30 cellular contexts compared by ENCODE assay signal in the genomic region with DNA sequence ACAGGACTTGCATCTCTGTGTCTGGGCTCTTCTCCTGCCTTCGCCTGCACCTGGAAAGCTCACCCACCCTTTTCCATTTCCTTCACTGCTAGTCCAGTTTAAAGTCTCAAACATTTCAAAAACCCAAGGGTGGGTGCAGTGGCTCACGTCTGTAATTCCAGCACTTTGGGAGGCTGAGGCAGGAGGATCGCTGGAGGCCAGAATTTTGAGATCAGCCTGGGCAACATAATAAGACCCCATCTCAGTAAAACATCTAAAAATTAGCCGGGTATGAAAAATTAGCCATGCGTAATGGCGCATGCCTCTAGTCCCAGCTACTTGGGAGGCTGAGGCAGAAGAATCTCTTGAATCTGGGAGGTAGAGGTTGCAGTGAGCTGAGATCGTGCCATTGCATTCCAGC.
"Had no signal": no experiment of that assay in that cellular context is flagged by ENCODE, and none has a peak within 500 bp of the region (broad histone marks: within the 10 kb centered on the region; RNA-seq: fewer than 3 reads in every experiment).

No MANE protein-coding gene starts in this region.

- DNase-seq: activated CD4-positive, alpha-beta memory T cell treated with anti-CD3 and anti-CD28 coated beads for 36 hours; activated CD4-positive, alpha-beta T cell treated with anti-CD3 and anti-CD28 coated beads for 36 hours; activated CD4-positive, alpha-beta T cell treated with anti-CD3 and anti-CD28 coated beads, Interleukin-2, amount 10 ng/mL, durations not matched to agents 24 days and 14 days; activated CD4-positive, CD25-positive, alpha-beta regulatory T cell; activated CD4-positive, CD25-positive, alpha-beta regulatory T cell treated with anti-CD3 and anti-CD28 coated beads, Interleukin-2, amount 50 U/mL, for 72 hours; activated CD8-positive, alpha-beta memory T cell treated with anti-CD3 and anti-CD28 coated beads, Interleukin-2, amount 10 ng/mL, durations not matched to agents 7 days and 5 days; activated CD8-positive, alpha-beta memory T cell treated with anti-CD3 and anti-CD28 coated beads, Interleukin-2, amount 50 U/mL, for 4 hours; activated CD8-positive, alpha-beta T cell treated with anti-CD3 and anti-CD28 coated beads, Interleukin-2, amount 10 ng/mL, durations not matched to agents 7 days and 5 days; activated effector memory CD4-positive, alpha-beta T cell treated with anti-CD3 and anti-CD28 coated beads, Interleukin-2, amount 50 U/mL, for 16 hours; activated naive CD4-positive, alpha-beta T cell treated with anti-CD3 and anti-CD28 coated beads for 36 hours; activated naive CD8-positive, alpha-beta T cell treated with anti-CD3 and anti-CD28 coated beads for 36 hours; activated naive CD8-positive, alpha-beta T cell treated with anti-CD3 and anti-CD28 coated beads, Interleukin-2, amount 50 U/mL, for 24 hours; activated T-cell treated with anti-CD3 and anti-CD28 coated beads, Interleukin-2, amount 50 U/mL, for 1 hour; activated T-cell treated with anti-CD3 and anti-CD28 coated beads, Interleukin-2, amount 50 U/mL, for 48 hours; adrenal gland; amygdala; aorta; body of pancreas; caudate nucleus; effector CD8-positive, alpha-beta T cell; foreskin fibroblast; head of caudate nucleus; T-helper 17 cell; T1000; WERI-Rb-1 had no signal

- H3K27ac Mint-ChIP-seq: activated CD4-positive, alpha-beta memory T cell treated with anti-CD3 and anti-CD28 coated beads for 36 hours; activated CD4-positive, alpha-beta T cell treated with anti-CD3 and anti-CD28 coated beads for 36 hours; activated CD4-positive, alpha-beta T cell treated with anti-CD3 and anti-CD28 coated beads, Interleukin-2, amount 10 ng/mL, durations not matched to agents 24 days and 14 days; activated CD8-positive, alpha-beta memory T cell treated with anti-CD3 and anti-CD28 coated beads, Interleukin-2, amount 10 ng/mL, durations not matched to agents 7 days and 5 days; activated CD8-positive, alpha-beta T cell treated with anti-CD3 and anti-CD28 coated beads, Interleukin-2, amount 10 ng/mL, durations not matched to agents 7 days and 5 days; activated naive CD4-positive, alpha-beta T cell treated with anti-CD3 and anti-CD28 coated beads for 36 hours; activated naive CD4-positive, alpha-beta T cell treated with anti-CD3 and anti-CD28 coated beads, Interleukin-2, amount 50 U/mL, for 24 hours; activated naive CD8-positive, alpha-beta T cell treated with anti-CD3 and anti-CD28 coated beads for 36 hours; activated naive CD8-positive, alpha-beta T cell treated with anti-CD3 and anti-CD28 coated beads, Interleukin-2, amount 50 U/mL, for 24 hours; activated T-helper 1 cell treated with anti-CD3 and anti-CD28 coated beads, Interleukin-12 subunit alpha, Interleukin-12 subunit beta, Interleukin-2, Interleukin-4 antibody, amounts not matched to agents 30 ng/mL and 10 ng/mL and 1 ng/mL, durations not matched to agents 14 hours and 24 hours and 36 hours; activated T-helper 2 cell treated with anti-CD3 and anti-CD28 coated beads, Interferon-gamma antibody, Interleukin-2, Interleukin-4, amounts not matched to agents 10 μg/mL and 5 μg/mL and 100 μg/mL, durations not matched to agents 14 hours and 24 hours and 36 hours; T-helper 17 cell; T-helper 2 cell treated with Interferon-gamma antibody and Interleukin-4, amounts not matched to agents 5 μg/mL and 100 μg/mL, for 36 hours had no signal

- H3K9me3 Mint-ChIP-seq: activated CD4-positive, alpha-beta memory T cell treated with anti-CD3 and anti-CD28 coated beads for 36 hours; activated CD4-positive, alpha-beta T cell treated with anti-CD3 and anti-CD28 coated beads, Interleukin-2, amount 10 ng/mL, durations not matched to agents 24 days and 14 days; activated naive CD4-positive, alpha-beta T cell treated with anti-CD3 and anti-CD28 coated beads for 36 hours; activated naive CD4-positive, alpha-beta T cell treated with anti-CD3 and anti-CD28 coated beads, Interleukin-2, amount 50 U/mL, for 24 hours; activated naive CD8-positive, alpha-beta T cell treated with anti-CD3 and anti-CD28 coated beads for 36 hours; activated naive CD8-positive, alpha-beta T cell treated with anti-CD3 and anti-CD28 coated beads, Interleukin-2, amount 50 U/mL, for 24 hours; activated T-helper 1 cell treated with anti-CD3 and anti-CD28 coated beads, Interleukin-12 subunit alpha, Interleukin-12 subunit beta, Interleukin-2, Interleukin-4 antibody, amounts not matched to agents 30 ng/mL and 10 ng/mL and 1 ng/mL, durations not matched to agents 14 hours and 24 hours and 36 hours; activated T-helper 2 cell treated with anti-CD3 and anti-CD28 coated beads, Interferon-gamma antibody, Interleukin-2, Interleukin-4, amounts not matched to agents 10 μg/mL and 5 μg/mL and 100 μg/mL, durations not matched to agents 14 hours and 24 hours and 36 hours; T-helper 2 cell treated with Interferon-gamma antibody and Interleukin-4, amounts not matched to agents 5 μg/mL and 100 μg/mL, for 36 hours had no signal

- H3K4me1 ChIP-seq: adrenal gland, body of pancreas had no signal

- H3K4me3 Mint-ChIP-seq: activated CD4-positive, alpha-beta memory T cell treated with anti-CD3 and anti-CD28 coated beads for 36 hours; activated CD4-positive, alpha-beta T cell treated with anti-CD3 and anti-CD28 coated beads for 36 hours; activated CD4-positive, alpha-beta T cell treated with anti-CD3 and anti-CD28 coated beads, Interleukin-2, amount 10 ng/mL, durations not matched to agents 24 days and 14 days; activated CD8-positive, alpha-beta memory T cell treated with anti-CD3 and anti-CD28 coated beads, Interleukin-2, amount 10 ng/mL, durations not matched to agents 7 days and 5 days; activated CD8-positive, alpha-beta T cell treated with anti-CD3 and anti-CD28 coated beads, Interleukin-2, amount 10 ng/mL, durations not matched to agents 7 days and 5 days; activated naive CD4-positive, alpha-beta T cell treated with anti-CD3 and anti-CD28 coated beads for 36 hours; activated naive CD4-positive, alpha-beta T cell treated with anti-CD3 and anti-CD28 coated beads, Interleukin-2, amount 50 U/mL, for 24 hours; activated naive CD8-positive, alpha-beta T cell treated with anti-CD3 and anti-CD28 coated beads for 36 hours; activated naive CD8-positive, alpha-beta T cell treated with anti-CD3 and anti-CD28 coated beads, Interleukin-2, amount 50 U/mL, for 24 hours; activated T-helper 1 cell treated with anti-CD3 and anti-CD28 coated beads, Interleukin-12 subunit alpha, Interleukin-12 subunit beta, Interleukin-2, Interleukin-4 antibody, amounts not matched to agents 30 ng/mL and 10 ng/mL and 1 ng/mL, durations not matched to agents 14 hours and 24 hours and 36 hours; T-helper 17 cell; T-helper 2 cell treated with Interferon-gamma antibody and Interleukin-4, amounts not matched to agents 5 μg/mL and 100 μg/mL, for 36 hours had no signal

- H3K27me3 Mint-ChIP-seq: activated CD4-positive, alpha-beta memory T cell treated with anti-CD3 and anti-CD28 coated beads for 36 hours; activated CD4-positive, alpha-beta T cell treated with anti-CD3 and anti-CD28 coated beads for 36 hours; activated CD4-positive, alpha-beta T cell treated with anti-CD3 and anti-CD28 coated beads, Interleukin-2, amount 10 ng/mL, durations not matched to agents 24 days and 14 days; activated naive CD4-positive, alpha-beta T cell treated with anti-CD3 and anti-CD28 coated beads, Interleukin-2, amount 50 U/mL, for 24 hours; activated naive CD8-positive, alpha-beta T cell treated with anti-CD3 and anti-CD28 coated beads for 36 hours; activated naive CD8-positive, alpha-beta T cell treated with anti-CD3 and anti-CD28 coated beads, Interleukin-2, amount 50 U/mL, for 24 hours; T-helper 17 cell had no signal

- H3K36me3 Mint-ChIP-seq: activated CD4-positive, alpha-beta memory T cell treated with anti-CD3 and anti-CD28 coated beads for 36 hours; activated CD8-positive, alpha-beta memory T cell treated with anti-CD3 and anti-CD28 coated beads, Interleukin-2, amount 10 ng/mL, durations not matched to agents 7 days and 5 days; activated naive CD4-positive, alpha-beta T cell treated with anti-CD3 and anti-CD28 coated beads, Interleukin-2, amount 50 U/mL, for 24 hours; activated naive CD8-positive, alpha-beta T cell treated with anti-CD3 and anti-CD28 coated beads for 36 hours had no signal

- H3K9me3 ChIP-seq: adrenal gland, body of pancreas had no signal

- H3K36me3 ChIP-seq: adrenal gland had no signal

- ATAC-seq: activated CD4-positive, alpha-beta T cell treated with anti-CD3 and anti-CD28 coated beads for 36 hours; activated CD8-positive, alpha-beta memory T cell treated with anti-CD3 and anti-CD28 coated beads, Interleukin-2, amount 10 ng/mL, durations not matched to agents 7 days and 5 days; activated CD8-positive, alpha-beta T cell treated with anti-CD3 and anti-CD28 coated beads, Interleukin-2, amount 10 ng/mL, durations not matched to agents 7 days and 5 days; activated naive CD8-positive, alpha-beta T cell treated with anti-CD3 and anti-CD28 coated beads, Interleukin-2, amount 50 U/mL, for 24 hours; body of pancreas; esophagus mucosa; T-helper 17 cell had no signal

- H3K27ac ChIP-seq: adrenal gland, WERI-Rb-1 had no signal

- H3K4me3 ChIP-seq: adrenal gland, body of pancreas had no signal

- H3K27me3 ChIP-seq: adrenal gland, body of pancreas had no signal
